8 cellular contexts compared by ENCODE assay signal in genomic region chr7:74289018-74289659, GRCh38. TPM values are rescaled to one million over a fixed set of nuclear protein-coding genes. Genes with fewer than 3 reads are reported as not detected.
DNase-seq lines count a peak whose midpoint lies in the region; ATAC-seq, FAIRE-seq and TF ChIP-seq lines count a peak whose summit lies in the region.

CLIP2 (plus strand) TSS chr7:74289407; CDS start chr7:74317547, 28,140 bp downstream.

- no peaks in the 10 kb centered on the region for H3K9me3 Mint-ChIP-seq in activated T-helper 17 cell treated with anti-CD3 and anti-CD28 coated beads, Interleukin-2, amount 50 U/mL, for 72 hours
- H3K9me3 Mint-ChIP-seq in naive thymus-derived CD4-positive, alpha-beta T cell, result no peaks in the 10 kb centered on the region

- H3K9me3 ChIP-seq in naive thymus-derived CD4-positive, alpha-beta T cell (ENCODE audit: control insufficient read depth in 2 of 3, low read length in 3 of 3), result no peaks in the 10 kb centered on the region

- peaks cover 36% of the 10 kb centered on the region for H3K79me2 ChIP-seq in ACC112 (ENCODE audit: control insufficient read depth, insufficient read depth, low read length, unreplicated experiment)

- no peaks in the 10 kb centered on the region for H3K36me3 Mint-ChIP-seq in activated T-helper 17 cell treated with anti-CD3 and anti-CD28 coated beads, Interleukin-2, amount 50 U/mL, for 72 hours (ENCODE audit: low read depth)
- H3K36me3 Mint-ChIP-seq in naive thymus-derived CD4-positive, alpha-beta T cell, result no peaks in the 10 kb centered on the region

- peaks cover 5% of the 10 kb centered on the region for H3K4me1 ChIP-seq in ACC112 (ENCODE audit: control insufficient read depth, insufficient read depth, low read length, unreplicated experiment)
- H3K4me1 ChIP-seq in naive thymus-derived CD4-positive, alpha-beta T cell (ENCODE audit: control insufficient read depth in 2 of 2, insufficient read depth in 2 of 2, low read length in 2 of 2), result peaks cover 15 to 20% of the 10 kb centered on the region in 2 donors

- peak within 1 kb of the TSS; percentile 100 for H3K4me3 ChIP-seq in ACC112 (ENCODE audit: low read depth, low read length)
- H3K4me3 ChIP-seq in fibroblast of mammary gland (ENCODE audit: control insufficient read depth, low read depth, low read length), result peak within 1 kb of the TSS; percentile 81
- peak within 1 kb of the TSS; percentile 79 for H3K4me3 ChIP-seq in naive thymus-derived CD4-positive, alpha-beta T cell (ENCODE audit: low read length)

- H3K27ac Mint-ChIP-seq in activated T-helper 17 cell treated with anti-CD3 and anti-CD28 coated beads, Interleukin-2, amount 50 U/mL, for 72 hours, result peak within 1 kb of the TSS; percentile 38
- H3K27ac Mint-ChIP-seq in naive thymus-derived CD4-positive, alpha-beta T cell, result peak within 1 kb of the TSS in 7 of 9 donors; percentile 69 to 80 (median 76)

- POLR2A ChIA-PET in naive thymus-derived CD4-positive, alpha-beta T cell (lab: Charles Lee), result interaction anchor here (0.6 to 2.2 kb wide), 2 partner anchors 19 to 358 kb away, joined by 6 to 14 read pairs; no protein-coding TSS in a partner anchor

- ATAC-seq in activated T-helper 17 cell treated with anti-CD3 and anti-CD28 coated beads, Interleukin-2, amount 50 U/mL, for 72 hours (replicated peaks), result peak; percentile 92
- ATAC-seq in naive thymus-derived CD4-positive, alpha-beta T cell, result peak; percentile 92

- TF ChIP-seq CTCF in fibroblast of mammary gland (conservative IDR thresholded peaks at IDR 0.05; ENCODE audit: control insufficient read depth, insufficient read depth, low read depth, low read length), result no peak

- peaks cover 9% of the 10 kb centered on the region for H3K4me1 Mint-ChIP-seq in activated T-helper 17 cell treated with anti-CD3 and anti-CD28 coated beads, Interleukin-2, amount 50 U/mL, for 72 hours
- H3K4me1 Mint-ChIP-seq in naive thymus-derived CD4-positive, alpha-beta T cell, result peaks cover 13 to 24% (median 18%) of the 10 kb centered on the region in 7 donors

- peak within 1 kb of the TSS; percentile 54; the same call in 1 of the 2 replicates for H3K27ac ChIP-seq in ACC112 (ENCODE audit: low read depth, low read length)
- H3K27ac ChIP-seq in naive thymus-derived CD4-positive, alpha-beta T cell (ENCODE audit: low read depth, low read length), result peak within 1 kb of the TSS; percentile 40

- peak within 1 kb of the TSS; percentile 76 for H3K4me3 Mint-ChIP-seq in activated T-helper 17 cell treated with anti-CD3 and anti-CD28 coated beads, Interleukin-2, amount 50 U/mL, for 72 hours
- peak within 1 kb of the TSS; percentile 85 to 91 (median 90) for H3K4me3 Mint-ChIP-seq in naive thymus-derived CD4-positive, alpha-beta T cell

- TF ChIP-seq POLR2A in GM18526 (IDR thresholded peaks at IDR 0.05; ENCODE audit: extremely low read depth, insufficient read length), result peak; percentile 80

- no peaks in the 10 kb centered on the region for H3K36me3 ChIP-seq in ACC112 (ENCODE audit: insufficient read depth, low read length)
- no peaks in the 10 kb centered on the region for H3K36me3 ChIP-seq in naive thymus-derived CD4-positive, alpha-beta T cell (ENCODE audit: control insufficient read depth in 2 of 3, insufficient read depth in 3 of 3, low read length in 3 of 3)

- no peak for FAIRE-seq in HTR-8/SVneo (lab: Jason Lieb, UNC)
- no peak for FAIRE-seq in RCC 7860 (lab: Jason Lieb, UNC)

- peaks cover 14% of the 10 kb centered on the region for H3K27me3 Mint-ChIP-seq in activated T-helper 17 cell treated with anti-CD3 and anti-CD28 coated beads, Interleukin-2, amount 50 U/mL, for 72 hours
- H3K27me3 Mint-ChIP-seq in naive thymus-derived CD4-positive, alpha-beta T cell, result peaks cover 0 to 39% (median 0%) of the 10 kb centered on the region in 5 donors

- DNase-seq in HTR-8/SVneo (ENCODE audit: insufficient read length, low spot score) (peak; percentile 57), RCC 7860 (ENCODE audit: low spot score) (peak; percentile 65), fibroblast of mammary gland (ENCODE audit: low read depth) (peak; percentile 76)
- peak; percentile 38 to 77 (median 64) for DNase-seq in naive thymus-derived CD4-positive, alpha-beta T cell
- DNase-seq in stimulated activated CD8-positive, alpha-beta memory T cell treated with anti-CD3 and anti-CD28 coated beads, Interleukin-7, amount 100 ng/mL, for 48 hours (ENCODE audit: extremely low read depth in 1 of 2, low read depth in 1 of 2), result peak; percentile 40 to 66

- CTCF ChIA-PET in naive thymus-derived CD4-positive, alpha-beta T cell (lab: Charles Lee), result interaction anchor here (0.5 to 0.6 kb wide), 2 partner anchors 11 to 114 kb away, joined by 3 to 4 read pairs; no protein-coding TSS in a partner anchor

- H3K27me3 ChIP-seq in ACC112 (ENCODE audit: insufficient read depth, low read length), result no peaks in the 10 kb centered on the region
- H3K27me3 ChIP-seq in naive thymus-derived CD4-positive, alpha-beta T cell (ENCODE audit: control insufficient read depth in 2 of 2, insufficient read depth in 2 of 2, low read length in 2 of 2), result no peaks in the 10 kb centered on the region

- H2AFZ ChIP-seq in ACC112 (ENCODE audit: low read length, unreplicated experiment), result peak within 1 kb of the TSS; percentile 66

- intact Hi-C loops in naive thymus-derived CD4-positive, alpha-beta T cell (cut with micrococcal nuclease), result loop anchor here (1.0 to 10.0 kb wide), 5 partner anchors 19 to 116 kb away; partner anchors contain the start of genes EIF4H (in 2 of the 2) and RFC2 (in 2 of the 2)

RNA-seq across cellular contexts. Expression of gene CLIP2, which starts in this region (rescaled TPM):
- 1 to 10 TPM in 1 of 2 donors, under 1 TPM in 1; 0.93 to 1.6 TPM for total RNA-seq in activated T-helper 17 cell treated with anti-CD3 and anti-CD28 coated beads, Interleukin-2, amount 50 U/mL, for 72 hours
- total RNA-seq in naive thymus-derived CD4-positive, alpha-beta T cell, result 10 to 100 TPM in 1 of 5 experiments, 1 to 10 TPM in 4; 1.1 to 11.4 (median 3.1) TPM
- under 1 TPM; 0.02 to 0.61 TPM for polyA plus RNA-seq in naive thymus-derived CD4-positive, alpha-beta T cell

Comparison
In these comparisons a context has a peak if more than half of its experiments do, and no peak if none do; other contexts are left out.
1. Peak in every context shown above with its lines: DNase-seq, ATAC-seq, H3K4me3 ChIP-seq and H3K27ac ChIP-seq.